ENCODE assay signal across 33 cellular contexts in genomic region chr15:87556886-87557285, GRCh38.
"Had no signal": no experiment of that assay in that cellular context is flagged by ENCODE, and none has a peak within 500 bp of the region (broad histone marks: within the 10 kb centered on the region; RNA-seq: fewer than 3 reads in every experiment).

No MANE protein-coding gene starts in this region.

- H3K36me3 ChIP-seq: Peyer's patch had no signal

- H3K4me2 ChIP-seq: KMS-11 had no signal

- H3K27me3 ChIP-seq: Peyer's patch had no signal

- H3K27ac ChIP-seq: KMS-11, Peyer's patch, VCaP had no signal

- H3K4me3 ChIP-seq: Peyer's patch had no signal

- DNase-seq: activated B cell treated with CpG ODN at 0.5 μM for 24 hours; activated CD4-positive, alpha-beta memory T cell treated with anti-CD3 and anti-CD28 coated beads for 36 hours; activated CD4-positive, alpha-beta T cell treated with anti-CD3 and anti-CD28 coated beads for 4 hours; activated CD4-positive, alpha-beta T cell treated with anti-CD3 and anti-CD28 coated beads, Interleukin-2, amount 50 U/mL, for 1 hour; activated CD4-positive, CD25-positive, alpha-beta regulatory T cell treated with anti-CD3 and anti-CD28 coated beads, Interleukin-2, amount 50 U/mL, for 72 hours; activated CD8-positive, alpha-beta memory T cell treated with anti-CD3 and anti-CD28 coated beads, Interleukin-2, amount 50 U/mL, for 4 hours; activated gamma-delta T cell treated with Interleukin-2 at 50 U/mL for 16 hours; activated naive CD4-positive, alpha-beta T cell treated with anti-CD3 and anti-CD28 coated beads for 36 hours; activated naive CD8-positive, alpha-beta T cell treated with anti-CD3 and anti-CD28 coated beads, Interleukin-2, amount 50 U/mL, for 24 hours; activated T-cell treated with anti-CD3 and anti-CD28 coated beads for 4 hours; activated T-cell treated with anti-CD3 and anti-CD28 coated beads, Interleukin-2, amount 50 U/mL, for 4 hours; anterior cingulate cortex; central memory CD4-positive, alpha-beta T cell; NCI-H1092 treated with DMSO at 0.1 percent for 48 hours; NCI-H1417; NCI-H146; NCI-H187; NCI-H2029 treated with DMSO at 0.1 percent for 48 hours; NCI-H2107; NCI-H2171; NCI-H446; NCI-H524; NCI-H69; RPMI8226; SIG-M5; T-cell; T-helper 17 cell; T-helper 9 cell had no signal

- H3K9ac ChIP-seq: KMS-11 had no signal

- H3K4me1 ChIP-seq: Peyer's patch had no signal

- H3K9me3 ChIP-seq: Peyer's patch had no signal

- ATAC-seq: activated naive CD8-positive, alpha-beta T cell treated with anti-CD3 and anti-CD28 coated beads, Interleukin-2, amount 50 U/mL, for 24 hours; activated T-cell treated with anti-CD3 and anti-CD28 coated beads, Interleukin-2, amount 50 U/mL, for 4 hours; Right ventricle myocardium inferior; SK-N-SH treated with all-trans-retinoic acid at 6 μM for 48 hours; T-cell; T-helper 17 cell had no signal
